1 cellular context compared by ENCODE assay signal in genomic region chr3:42531470-42531869, GRCh38.
TF ChIP-seq lines count a peak whose summit lies in the region.

No MANE protein-coding gene starts in this region.

TF ChIP-seq in GM23338, 12 proteins besides CTCF, POLR2A, EP300 and RAD21 (continued from another document):
- TF ChIP-seq REST (IDR thresholded peaks at IDR 0.05; ENCODE audit: unreplicated experiment): no peak
TF ChIP-seq in GM23338: peak in this region for 0.
